Comparison of ENCODE assay signal across 15 cellular contexts in genomic region chr5:154370730-154371334, GRCh38.
A peak's percentile ranks its signal among the peaks of the same experiment; 100 is the strongest.
DNase-seq lines count a peak whose midpoint lies in the region; ATAC-seq and TF ChIP-seq lines count a peak whose summit lies in the region.
"Had no signal": no experiment of that assay in that cellular context is flagged by ENCODE, and none has a peak within 500 bp of the region (broad histone marks: within the 10 kb centered on the region; RNA-seq: fewer than 3 reads in every experiment).

No MANE protein-coding gene starts in this region.

- TF ChIP-seq CTCF in endodermal cell (conservative IDR thresholded peaks at IDR 0.05) (no peak), thoracic aorta (IDR thresholded peaks at IDR 0.05) (no peak)
- TF ChIP-seq CTCF in CD8-positive, alpha-beta T cell (IDR thresholded peaks at IDR 0.05): no peak

- H4K8ac ChIP-seq in mesendoderm (ENCODE audit: low read depth, low read length): no peak overlapping the region

- no peak overlapping the region for H3K4ac ChIP-seq in mesendoderm (ENCODE audit: low read depth, low read length)

- H2BK5ac ChIP-seq in mesendoderm (ENCODE audit: low read length): no peak overlapping the region

- H3K4me1 Mint-ChIP-seq in IgD-negative memory B cell (peaks cover 0 to 2% (median 0%) of the 10 kb centered on the region in 3 donors), endodermal cell (peaks cover 32% of the 10 kb centered on the region)
- H3K4me1 Mint-ChIP-seq in activated T-helper 2 cell treated with anti-CD3 and anti-CD28 coated beads, Interferon-gamma antibody, Interleukin-2, Interleukin-4, amounts not matched to agents 10 μg/mL and 5 μg/mL and 100 μg/mL, durations not matched to agents 14 hours and 24 hours and 36 hours (ENCODE audit: low read depth): no peaks in the 10 kb centered on the region
- no peaks in the 10 kb centered on the region for H3K4me1 Mint-ChIP-seq in CD8-positive, alpha-beta T cell (ENCODE audit: low read depth)

- 93 to 98% methylated on average over 5 of the region's 5 CpGs for WGBS in endodermal cell (ENCODE audit: insufficient coverage in 1 of 2, insufficient read length in 1 of 2), 2 experiments
- no CpG with 5 or more reads among the region's 5 CpGs for WGBS in mesendoderm (ENCODE audit: extremely low coverage, insufficient coverage, low lambda C conversion rate)

- H3K27ac Mint-ChIP-seq in IgD-negative memory B cell: peak overlapping the region in 2 of 3 donors; percentile 25 to 36
- peak overlapping the region; percentile 18 for H3K27ac Mint-ChIP-seq in endodermal cell
- no peak overlapping the region for H3K27ac Mint-ChIP-seq in activated T-helper 2 cell treated with anti-CD3 and anti-CD28 coated beads, Interferon-gamma antibody, Interleukin-2, Interleukin-4, amounts not matched to agents 10 μg/mL and 5 μg/mL and 100 μg/mL, durations not matched to agents 14 hours and 24 hours and 36 hours
- no peak overlapping the region for H3K27ac Mint-ChIP-seq in CD8-positive, alpha-beta T cell
- H3K27ac Mint-ChIP-seq: activated CD4-positive, alpha-beta memory T cell treated with anti-CD3 and anti-CD28 coated beads for 36 hours had no signal

- H3K4me1 ChIP-seq in endodermal cell (ENCODE audit: control insufficient read depth, insufficient read depth, low read length) (peaks cover 12% of the 10 kb centered on the region), mesendoderm (ENCODE audit: control insufficient read depth, low read depth, low read length) (peaks cover 16% of the 10 kb centered on the region), thoracic aorta (ENCODE audit: control insufficient read depth in 1 of 2, low read depth in 2 of 2) (peaks cover 40 to 68% of the 10 kb centered on the region in 2 donors)
- no peaks in the 10 kb centered on the region for H3K4me1 ChIP-seq in CD8-positive, alpha-beta T cell (ENCODE audit: insufficient read depth, low read length)

- POLR2A ChIA-PET in CD8-positive, alpha-beta T cell (lab: Charles Lee): no interaction called here

- no peak overlapping the region for H2AK5ac ChIP-seq in mesendoderm (ENCODE audit: low read length)

- no peak overlapping the region for H2BK15ac ChIP-seq in mesendoderm (replicated peaks; ENCODE audit: low read depth)

- H3K9me3 ChIP-seq in endodermal cell (ENCODE audit: control insufficient read depth, low read length) (no peaks in the 10 kb centered on the region), thoracic aorta (no peaks in the 10 kb centered on the region)
- no peaks in the 10 kb centered on the region for H3K9me3 ChIP-seq in CD8-positive, alpha-beta T cell (ENCODE audit: low read length)

- CTCF ChIA-PET in CD8-positive, alpha-beta T cell (lab: Charles Lee): no interaction called here

- H3K4me3 Mint-ChIP-seq in IgD-negative memory B cell (no peak overlapping the region), endodermal cell (no peak overlapping the region)
- H3K4me3 Mint-ChIP-seq in activated T-helper 2 cell treated with anti-CD3 and anti-CD28 coated beads, Interferon-gamma antibody, Interleukin-2, Interleukin-4, amounts not matched to agents 10 μg/mL and 5 μg/mL and 100 μg/mL, durations not matched to agents 14 hours and 24 hours and 36 hours (ENCODE audit: low read depth): no peak overlapping the region
- no peak overlapping the region for H3K4me3 Mint-ChIP-seq in CD8-positive, alpha-beta T cell
- H3K4me3 Mint-ChIP-seq: activated CD4-positive, alpha-beta memory T cell treated with anti-CD3 and anti-CD28 coated beads for 36 hours had no signal

- no peaks in the 10 kb centered on the region for H3K79me2 ChIP-seq in mesendoderm (ENCODE audit: control insufficient read depth, insufficient read depth, low read length)

- no peak overlapping the region for H3K56ac ChIP-seq in mesendoderm (ENCODE audit: low read length)

- H3K9me3 Mint-ChIP-seq in IgD-negative memory B cell: no peaks in the 10 kb centered on the region
- H3K9me3 Mint-ChIP-seq in endodermal cell: no peaks in the 10 kb centered on the region
- no peaks in the 10 kb centered on the region for H3K9me3 Mint-ChIP-seq in activated T-helper 2 cell treated with anti-CD3 and anti-CD28 coated beads, Interferon-gamma antibody, Interleukin-2, Interleukin-4, amounts not matched to agents 10 μg/mL and 5 μg/mL and 100 μg/mL, durations not matched to agents 14 hours and 24 hours and 36 hours
- H3K9me3 Mint-ChIP-seq in CD8-positive, alpha-beta T cell: no peaks in the 10 kb centered on the region
- H3K9me3 Mint-ChIP-seq: activated CD4-positive, alpha-beta memory T cell treated with anti-CD3 and anti-CD28 coated beads for 36 hours had no signal

- no peak overlapping the region for H3K4me2 ChIP-seq in mesendoderm (ENCODE audit: low read length)

- no peak overlapping the region for H3K9ac ChIP-seq in endodermal cell (ENCODE audit: extremely low read depth, low read length, poor library complexity, severe bottlenecking)
- H3K9ac ChIP-seq in mesendoderm (ENCODE audit: low read length): no peak overlapping the region

- H4K5ac ChIP-seq in mesendoderm (ENCODE audit: low read length): no peak overlapping the region

- peak overlapping the region; percentile 18 for H2BK120ac ChIP-seq in mesendoderm (ENCODE audit: low read depth, low read length)

- H3K18ac ChIP-seq in mesendoderm (ENCODE audit: low read length): peak overlapping the region; percentile 28

- intact Hi-C loops in activated T-helper 2 cell treated with anti-CD3 and anti-CD28 coated beads, Interferon-gamma antibody, Interleukin-2, Interleukin-4, amounts not matched to agents 10 μg/mL and 5 μg/mL and 100 μg/mL, durations not matched to agents 14 hours and 24 hours and 36 hours (cut with micrococcal nuclease): no loop called here
- intact Hi-C loops in CD8-positive, alpha-beta T cell (cut with DNase I, micrococcal nuclease): no loop called here

- peaks cover 16% of the 10 kb centered on the region for H3K36me3 ChIP-seq in endodermal cell (ENCODE audit: control insufficient read depth, insufficient read depth, low read length)
- H3K36me3 ChIP-seq in mesendoderm (ENCODE audit: control insufficient read depth, insufficient read depth, low read length): no peaks in the 10 kb centered on the region
- no peaks in the 10 kb centered on the region for H3K36me3 ChIP-seq in thoracic aorta
- H3K36me3 ChIP-seq in CD8-positive, alpha-beta T cell (ENCODE audit: insufficient read depth, low read length): no peaks in the 10 kb centered on the region

- no peaks in the 10 kb centered on the region for H3K79me1 ChIP-seq in mesendoderm (ENCODE audit: low read length)

- H3K23ac ChIP-seq in mesendoderm (ENCODE audit: low read length): no peak overlapping the region

- H3K36me3 Mint-ChIP-seq in IgD-negative memory B cell (peaks cover 6% of the 10 kb centered on the region), endodermal cell (ENCODE audit: low read depth) (no peaks in the 10 kb centered on the region)
- H3K36me3 Mint-ChIP-seq in activated T-helper 2 cell treated with anti-CD3 and anti-CD28 coated beads, Interferon-gamma antibody, Interleukin-2, Interleukin-4, amounts not matched to agents 10 μg/mL and 5 μg/mL and 100 μg/mL, durations not matched to agents 14 hours and 24 hours and 36 hours (ENCODE audit: low read depth): no peaks in the 10 kb centered on the region
- peaks cover 33% of the 10 kb centered on the region for H3K36me3 Mint-ChIP-seq in CD8-positive, alpha-beta T cell

- ATAC-seq in thoracic aorta (ENCODE audit: insufficient number of reproducible peaks, low FRiP score, low read depth) (no peak), HG02798 (IDR thresholded peaks at IDR 0.05; ENCODE audit: poor library complexity, unreplicated experiment) (no peak)
- ATAC-seq in CD8-positive, alpha-beta T cell: no peak

- DNase-seq in endodermal cell (no peak), mesendoderm (no peak), thoracic aorta (ENCODE audit: low spot score) (no peak), NCI-H446 treated with DMSO at 0.1 percent for 48 hours (lab: John Stamatoyannopoulos, UW) (no peak)
- DNase-seq in activated T-helper 2 cell treated with anti-CD3 and anti-CD28 coated beads, Interferon-gamma antibody, Interleukin-2, Interleukin-4, amounts not matched to agents 10 μg/mL and 5 μg/mL and 100 μg/mL, durations not matched to agents 14 hours and 24 hours and 36 hours (ENCODE audit: low spot score): no peak
- no peak for DNase-seq in CD8-positive, alpha-beta T cell
- DNase-seq: activated CD4-positive, alpha-beta memory T cell treated with anti-CD3 and anti-CD28 coated beads for 36 hours; cortex of kidney; kidney; NCI-H187; NCI-H510A treated with DMSO at 0.1 percent for 48 hours; stimulated activated CD4-positive, alpha-beta T cell treated with anti-CD3 and anti-CD28 coated beads, Interleukin-15, amount 100 ng/mL, for 24 hours had no signal

- H3K4me3 ChIP-seq in endodermal cell (ENCODE audit: low read length): no peak overlapping the region
- no peak overlapping the region for H3K4me3 ChIP-seq in mesendoderm (ENCODE audit: low read length)
- no peak overlapping the region for H3K4me3 ChIP-seq in thoracic aorta
- H3K4me3 ChIP-seq in CD8-positive, alpha-beta T cell (ENCODE audit: low read depth, low read length): no peak overlapping the region

- H3K27me3 ChIP-seq in endodermal cell (ENCODE audit: control insufficient read depth, insufficient read depth, low read length, poor library complexity, severe bottlenecking): no peaks in the 10 kb centered on the region
- H3K27me3 ChIP-seq in mesendoderm (ENCODE audit: insufficient read depth, low read length, poor library complexity): no peaks in the 10 kb centered on the region
- no peaks in the 10 kb centered on the region for H3K27me3 ChIP-seq in thoracic aorta (replicated peaks; ENCODE audit: insufficient read depth)
- H3K27me3 ChIP-seq in CD8-positive, alpha-beta T cell (ENCODE audit: insufficient read depth, low read length): no peaks in the 10 kb centered on the region

- H3K27ac ChIP-seq in endodermal cell (ENCODE audit: low read depth, low read length): no peak overlapping the region
- peak overlapping the region; percentile 38 for H3K27ac ChIP-seq in mesendoderm (ENCODE audit: low read depth, low read length)
- H3K27ac ChIP-seq in thoracic aorta: peak overlapping the region; percentile 70 to 82
- H3K27ac ChIP-seq in CD8-positive, alpha-beta T cell (ENCODE audit: low read depth, low read length): no peak overlapping the region
- H3K27ac ChIP-seq: C4-2B had no signal

- H3K27me3 Mint-ChIP-seq in IgD-negative memory B cell (no peaks in the 10 kb centered on the region), endodermal cell (ENCODE audit: insufficient read depth) (no peaks in the 10 kb centered on the region)
- H3K27me3 Mint-ChIP-seq in activated T-helper 2 cell treated with anti-CD3 and anti-CD28 coated beads, Interferon-gamma antibody, Interleukin-2, Interleukin-4, amounts not matched to agents 10 μg/mL and 5 μg/mL and 100 μg/mL, durations not matched to agents 14 hours and 24 hours and 36 hours (ENCODE audit: low read depth): no peaks in the 10 kb centered on the region
- no peaks in the 10 kb centered on the region for H3K27me3 Mint-ChIP-seq in CD8-positive, alpha-beta T cell (ENCODE audit: low read depth)
- H3K27me3 Mint-ChIP-seq: activated CD4-positive, alpha-beta memory T cell treated with anti-CD3 and anti-CD28 coated beads for 36 hours had no signal

Comparison
In these comparisons a context has a peak if more than half of its experiments do, and no peak if none do; other contexts are left out.
1. H3K27ac Mint-ChIP-seq: peak in IgD-negative memory B cell (2 of 3) and endodermal cell (single experiment); none in activated T-helper 2 cell treated with anti-CD3 and anti-CD28 coated beads, Interferon-gamma antibody, Interleukin-2, Interleukin-4, amounts not matched to agents 10 μg/mL and 5 μg/mL and 100 μg/mL, durations not matched to agents 14 hours and 24 hours and 36 hours (single experiment) and CD8-positive, alpha-beta T cell (single experiment).
2. H3K27ac ChIP-seq: peak in mesendoderm (single experiment) and thoracic aorta (2 of 2); none in endodermal cell (single experiment) and CD8-positive, alpha-beta T cell (single experiment).